ENCODE assay signal across 1 cellular context in genomic region chr19:50376166-50377050, GRCh38.
TF ChIP-seq lines count a peak whose summit lies in the region.

Gene NR1H2 (plus strand): TSS chr19:50376457. CDS start chr19:50377606, 1,149 bp downstream.

TF ChIP-seq in HepG2, 621 proteins besides CTCF, POLR2A, EP300 and RAD21 (continued from another document and continues in another):
- TF ChIP-seq HMGXB3 (CRISPR knock-in tag; IDR thresholded peaks at IDR 0.05; ENCODE audit: borderline replicate concordance): peak; percentile 84; the same call in 1 of the 2 replicates
- TF ChIP-seq ZNF772 (CRISPR knock-in tag; IDR thresholded peaks at IDR 0.05): 0 out of 2 replicates have a peak, but pooled peaks have one; percentile 67
- peak; percentile 44; the same call in 1 of the 2 replicates for TF ChIP-seq TARDBP (CRISPR knock-in tag; IDR thresholded peaks at IDR 0.05)
- TF ChIP-seq TFDP2 (CRISPR knock-in tag; IDR thresholded peaks at IDR 0.05): peak; percentile 58; the same call in 1 of the 2 replicates
- TF ChIP-seq ZNF543 (CRISPR knock-in tag; IDR thresholded peaks at IDR 0.05): peak; percentile 79
- TF ChIP-seq LBX2 (CRISPR knock-in tag; IDR thresholded peaks at IDR 0.05; ENCODE audit: borderline replicate concordance): no peak
- peak; percentile 46; the same call in 1 of the 2 replicates for TF ChIP-seq PITX1 (CRISPR knock-in tag; IDR thresholded peaks at IDR 0.05)
- no peak for TF ChIP-seq ZNF572 (CRISPR knock-in tag; IDR thresholded peaks at IDR 0.05)
- TF ChIP-seq FOXC1 (CRISPR knock-in tag; IDR thresholded peaks at IDR 0.05; ENCODE audit: borderline replicate concordance): peak; percentile 88
- TF ChIP-seq KLF15 (CRISPR knock-in tag; IDR thresholded peaks at IDR 0.05; ENCODE audit: borderline replicate concordance): no peak
- peak; percentile 84; the same call in 1 of the 2 replicates for TF ChIP-seq TGIF2 (CRISPR knock-in tag; IDR thresholded peaks at IDR 0.05)
- peak; percentile 32 for TF ChIP-seq PATZ1 (CRISPR knock-in tag; IDR thresholded peaks at IDR 0.05)
- TF ChIP-seq KDM2A (CRISPR knock-in tag; IDR thresholded peaks at IDR 0.05; ENCODE audit: borderline replicate concordance, low read depth): peak; percentile 95
- peak; percentile 99 for TF ChIP-seq ZBTB21 (CRISPR knock-in tag; IDR thresholded peaks at IDR 0.05)
- TF ChIP-seq ZNF496 (CRISPR knock-in tag; IDR thresholded peaks at IDR 0.05; ENCODE audit: insufficient replicate concordance): no peak
- peak; percentile 46; the same call in 1 of the 2 replicates for TF ChIP-seq FOXP4 (CRISPR knock-in tag; IDR thresholded peaks at IDR 0.05)
- no peak for TF ChIP-seq ZNF75D (CRISPR knock-in tag; IDR thresholded peaks at IDR 0.05; ENCODE audit: borderline replicate concordance)
- no peak for TF ChIP-seq SRSF9 (IDR thresholded peaks at IDR 0.05; ENCODE audit: borderline replicate concordance, insufficient read depth, low read depth, low read length, poor library complexity, severe bottlenecking)
- no peak for TF ChIP-seq MXD1 (CRISPR knock-in tag; IDR thresholded peaks at IDR 0.05)
- TF ChIP-seq FOXA3 (CRISPR knock-in tag; IDR thresholded peaks at IDR 0.05): peak; percentile 69
- TF ChIP-seq KLF6 (CRISPR knock-in tag; IDR thresholded peaks at IDR 0.05): peak; percentile 68
- peak; percentile 74 for TF ChIP-seq MEIS1 (CRISPR knock-in tag; IDR thresholded peaks at IDR 0.05; ENCODE audit: borderline replicate concordance)
- peak; percentile 73; the same call in 1 of the 2 replicates for TF ChIP-seq ZNF124 (CRISPR knock-in tag; IDR thresholded peaks at IDR 0.05)
- TF ChIP-seq ELF3 (CRISPR knock-in tag; IDR thresholded peaks at IDR 0.05): peak; percentile 82
- TF ChIP-seq SRSF1 (optimal IDR thresholded peaks at IDR 0.05; ENCODE audit: low read depth, low read length): peak; percentile 77
- no peak for TF ChIP-seq ZNF138 (CRISPR knock-in tag; IDR thresholded peaks at IDR 0.05; ENCODE audit: low read depth)
- TF ChIP-seq ZNF281 (CRISPR knock-in tag; IDR thresholded peaks at IDR 0.05; ENCODE audit: borderline replicate concordance): peak; percentile 15; the same call in 1 of the 2 replicates
- TF ChIP-seq AHDC1 (CRISPR knock-in tag; IDR thresholded peaks at IDR 0.05; ENCODE audit: borderline replicate concordance): no peak
- TF ChIP-seq E2F5 (CRISPR knock-in tag; conservative IDR thresholded peaks at IDR 0.05): no peak
- 0 out of 2 replicates have a peak, but pooled peaks have one; percentile 54 for TF ChIP-seq SALL2 (CRISPR knock-in tag; IDR thresholded peaks at IDR 0.05)
- TF ChIP-seq NCOR1 (IDR thresholded peaks at IDR 0.05; ENCODE audit: borderline replicate concordance, low read length): no peak; the same call in 1 of the 2 replicates
- peak; percentile 81; the same call in 1 of the 2 replicates for TF ChIP-seq ZFP91 (CRISPR knock-in tag; IDR thresholded peaks at IDR 0.05; ENCODE audit: borderline replicate concordance)
- TF ChIP-seq MTF2 (CRISPR knock-in tag; IDR thresholded peaks at IDR 0.05; ENCODE audit: borderline replicate concordance): peak; percentile 68; the same call in 1 of the 2 replicates
- TF ChIP-seq CREB1 (IDR thresholded peaks at IDR 0.05): peak; percentile 92
- peak; percentile 98 for TF ChIP-seq CREB1 (CRISPR knock-in tag; IDR thresholded peaks at IDR 0.05)
